13 cellular contexts compared by ENCODE assay signal in genomic region chr10:13690281-13690825, GRCh38.
DNase-seq lines count a peak whose midpoint lies in the region; ATAC-seq and TF ChIP-seq lines count a peak whose summit lies in the region.
"Had no signal": no experiment of that assay in that cellular context is flagged by ENCODE, and none has a peak within 500 bp of the region (broad histone marks: within the 10 kb centered on the region; RNA-seq: fewer than 3 reads in every experiment).

No MANE protein-coding gene starts in this region.

- H3K36me3 ChIP-seq in GM06990 (ENCODE audit: control insufficient read depth, insufficient read depth, low read length) = peaks cover 13% of the 10 kb centered on the region
- H3K36me3 ChIP-seq: colonic mucosa had no signal

- no peaks in the 10 kb centered on the region for H3K27me3 ChIP-seq in GM06990 (replicated peaks; ENCODE audit: control insufficient read depth, insufficient read depth, low read length)
- H3K27me3 ChIP-seq: colonic mucosa, tibial artery had no signal

- peak; percentile 58 for ATAC-seq in GM19395 (IDR thresholded peaks at IDR 0.05; ENCODE audit: unreplicated experiment)
- ATAC-seq in HG03520 (IDR thresholded peaks at IDR 0.05; ENCODE audit: unreplicated experiment) = peak; percentile 65
- no peak for ATAC-seq in HG03460 (IDR thresholded peaks at IDR 0.05; ENCODE audit: unreplicated experiment)
- no peak for ATAC-seq in GM21381 (IDR thresholded peaks at IDR 0.05; ENCODE audit: unreplicated experiment)

- intact Hi-C loops in head of caudate nucleus (cut with DNase I) = no loop called here

- H3K4me3 ChIP-seq in GM06990 (replicated peaks; ENCODE audit: low read depth, low read length) (no peak overlapping the region), epithelial cell of esophagus (ENCODE audit: low read length) (no peak overlapping the region)
- H3K4me3 ChIP-seq: colonic mucosa, tibial artery had no signal

- TF ChIP-seq CTCF in GM06990 (IDR thresholded peaks at IDR 0.05; ENCODE audit: insufficient read depth, low read length, poor library complexity, severe bottlenecking) = no peak
- no peak for TF ChIP-seq CTCF in epithelial cell of esophagus (IDR thresholded peaks at IDR 0.05; ENCODE audit: insufficient read depth, low read depth, low read length, missing control alignments)

- peak; percentile 31 for DNase-seq in GM06990 (ENCODE audit: extremely low read depth, insufficient read length)
- DNase-seq in epithelial cell of esophagus (ENCODE audit: low read depth) = peak; percentile 96
- DNase-seq in head of caudate nucleus = no peak
- DNase-seq in DMS114 treated with DMSO at 0.1 percent for 48 hours (lab: John Stamatoyannopoulos, UW; ENCODE audit: unreplicated experiment) = no peak
- DNase-seq: CD4-positive, alpha-beta T cell; colonic mucosa; NCI-H1930; Right ventricle myocardium superior had no signal

Comparison
In these comparisons a context has a peak if more than half of its experiments do, and no peak if none do; other contexts are left out.
1. DNase-seq: peak in GM06990 (single experiment) and epithelial cell of esophagus (single experiment); none in head of caudate nucleus (0 of 42) and DMS114 treated with DMSO at 0.1 percent for 48 hours (single experiment).
2. ATAC-seq: peak in GM19395 (single experiment) and HG03520 (single experiment); none in HG03460 (single experiment) and GM21381 (single experiment).